Comparison of ENCODE assay signal across 11 cellular contexts in genomic region chr19:33904681-33905080, GRCh38.
DNase-seq lines count a peak whose midpoint lies in the region; ATAC-seq and TF ChIP-seq lines count a peak whose summit lies in the region.
"Had no signal": no experiment of that assay in that cellular context is flagged by ENCODE, and none has a peak within 500 bp of the region (broad histone marks: within the 10 kb centered on the region; RNA-seq: fewer than 3 reads in every experiment).

No MANE protein-coding gene starts in this region.

- no peaks in the 10 kb centered on the region for H3K36me3 Mint-ChIP-seq in nephron progenitor cell (ENCODE audit: low read depth)

- intact Hi-C loops in heart right ventricle (cut with DNase I) (loop anchor here in 6 of 10 donors (1.0 to 10.0 kb wide), 8 partner anchors 20 to 110 kb away; partner anchors contain the start of gene KCTD15 (in 4 of the 6)), cardiac septum (cut with DNase I) (loop anchor here (1.0 to 2.0 kb wide), 3 partner anchors 84 to 109 kb away; no protein-coding TSS in a partner anchor)

- H3K9me3 ChIP-seq in heart right ventricle: no peaks in the 10 kb centered on the region
- H3K9me3 ChIP-seq: gastroesophageal sphincter had no signal

- peaks cover 0 to 61% (median 25%) of the 10 kb centered on the region in 7 donors for H3K27me3 ChIP-seq in heart right ventricle

- DNase-seq in heart right ventricle (peak in 1 of 2 donors; percentile 25), cardiac septum (ENCODE audit: low spot score) (no peak), fibroblast of pulmonary artery (ENCODE audit: low read depth) (peak; percentile 39), nephron progenitor cell (no peak), germinal center (ENCODE audit: low spot score) (no peak), Kasumi-1 (lab: John Stamatoyannopoulos, UW) (no peak)
- no peak for DNase-seq in activated CD8-positive, alpha-beta memory T cell treated with anti-CD3 and anti-CD28 coated beads, Interleukin-2, amount 50 U/mL, for 48 hours
- no peak for DNase-seq in activated CD4-positive, alpha-beta T cell treated with anti-CD3 and anti-CD28 coated beads for 48 hours
- DNase-seq: MV-4-11; stimulated activated CD4-positive, alpha-beta T cell treated with anti-CD3 and anti-CD28 coated beads, Interleukin-15, amount 100 ng/mL, for 24 hours had no signal

- WGBS in heart right ventricle, 2 donors: 64% methylated on average over 7 of the region's 7 CpGs

- H3K27ac ChIP-seq in heart right ventricle: peak overlapping the region in 9 of 10 donors; percentile 72 to 98 (median 92)

- H3K4me1 ChIP-seq in heart right ventricle: peaks cover 4 to 42% (median 27%) of the 10 kb centered on the region in 9 donors

- peak overlapping the region; percentile 86 for H3K4me3 Mint-ChIP-seq in nephron progenitor cell

- peak in 3 of 8 donors; percentile 28 to 38 (median 33) for ATAC-seq in heart right ventricle

- H3K27me3 Mint-ChIP-seq in nephron progenitor cell (ENCODE audit: low read depth, poor library complexity): peaks cover 46% of the 10 kb centered on the region

- no peak overlapping the region for H3K27ac Mint-ChIP-seq in nephron progenitor cell

- H3K4me1 Mint-ChIP-seq in nephron progenitor cell: peaks cover 18% of the 10 kb centered on the region

- TF ChIP-seq CTCF in heart right ventricle (IDR thresholded peaks at IDR 0.05) (no peak), fibroblast of pulmonary artery (IDR thresholded peaks at IDR 0.05; ENCODE audit: low read length, missing control alignments) (no peak), nephron progenitor cell (IDR thresholded peaks at IDR 0.05) (no peak)

- H3K4me3 ChIP-seq in heart right ventricle (peak overlapping the region in 4 of 10 donors; percentile 55 to 70 (median 66)), fibroblast of pulmonary artery (replicated peaks; ENCODE audit: low read depth, low read length) (no peak overlapping the region)

- H3K36me3 ChIP-seq in heart right ventricle: no peaks in the 10 kb centered on the region
- H3K36me3 ChIP-seq: gastroesophageal sphincter had no signal

- peaks cover 19% of the 10 kb centered on the region for H3K9me3 Mint-ChIP-seq in nephron progenitor cell
